In the genomic region with DNA sequence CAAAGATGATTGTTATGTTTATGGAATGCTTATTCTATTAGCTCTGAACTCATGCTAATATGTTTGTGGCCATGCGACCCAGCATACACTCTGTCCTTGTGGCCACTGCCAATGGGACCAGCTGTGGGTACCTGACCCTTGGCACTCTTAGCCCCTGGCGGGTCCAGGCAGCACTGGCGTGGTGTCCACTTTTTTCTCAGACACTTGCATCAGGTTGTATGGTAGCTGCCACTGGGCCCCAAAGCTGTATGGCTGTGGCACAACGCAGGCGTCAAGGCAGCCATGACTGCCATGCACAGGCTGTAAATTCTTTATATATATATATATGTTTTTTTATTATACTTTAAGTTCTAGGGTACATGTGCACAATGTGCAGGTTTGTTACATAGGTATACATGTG, we compare ENCODE assay signal across 21 cellular contexts. TPM values are rescaled to one million over a fixed set of nuclear protein-coding genes. Genes with fewer than 3 reads are reported as not detected.
DNase-seq lines count a peak whose midpoint lies in the region; ATAC-seq and TF ChIP-seq lines count a peak whose summit lies in the region.
"Had no signal": no experiment of that assay in that cellular context is flagged by ENCODE, and none has a peak within 500 bp of the region (broad histone marks: within the 10 kb centered on the region; RNA-seq: fewer than 3 reads in every experiment).

No MANE protein-coding gene starts in this region.

- no peak overlapping the region for H3K27ac Mint-ChIP-seq in natural killer cell treated with Interleukin-12 subunit alpha and Interleukin-12 subunit beta and Interleukin-15 and Interleukin-18, amount 100 ng/mL, for 72 hours
- H3K27ac Mint-ChIP-seq in natural killer cell, result no peak overlapping the region
- H3K27ac Mint-ChIP-seq: B cell; CD4-positive, alpha-beta memory T cell; CD4-positive, CD25-positive, alpha-beta regulatory T cell had no signal

- H3K4me3 Mint-ChIP-seq in natural killer cell treated with Interleukin-12 subunit alpha and Interleukin-12 subunit beta and Interleukin-15 and Interleukin-18, amount 100 ng/mL, for 72 hours, result no peak overlapping the region
- no peak overlapping the region for H3K4me3 Mint-ChIP-seq in natural killer cell
- H3K4me3 Mint-ChIP-seq: B cell; CD4-positive, alpha-beta memory T cell; CD4-positive, CD25-positive, alpha-beta regulatory T cell; CD8-positive, alpha-beta memory T cell had no signal

- no peaks in the 10 kb centered on the region for H4K20me1 ChIP-seq in osteoblast (ENCODE audit: insufficient read depth, low read length)
- H4K20me1 ChIP-seq: BLaER1 treated with 17β-estradiol and CSF1 and Interleukin-3, amounts not matched to agents 10 nM and 100 nM had no signal

- H3K79me2 ChIP-seq in osteoblast (ENCODE audit: insufficient read depth, low read length), result no peaks in the 10 kb centered on the region

- no peaks in the 10 kb centered on the region for H3K9me3 ChIP-seq in osteoblast (ENCODE audit: low read depth, low read length)

- H3K4me1 ChIP-seq in osteoblast (ENCODE audit: insufficient read depth, low read length), result no peaks in the 10 kb centered on the region

- H3K4me3 ChIP-seq in osteoblast (ENCODE audit: insufficient read depth, low read length), result no peak overlapping the region
- H3K4me3 ChIP-seq: A549; BLaER1 treated with 17β-estradiol and CSF1 and Interleukin-3, amounts not matched to agents 10 nM and 100 nM had no signal

- H3K27me3 ChIP-seq in osteoblast (ENCODE audit: insufficient read depth, low read length), result peaks cover 14% of the 10 kb centered on the region

- no peak for TF ChIP-seq CTCF in natural killer cell (IDR thresholded peaks at IDR 0.05)
- no peak for TF ChIP-seq CTCF in osteoblast (IDR thresholded peaks at IDR 0.05; ENCODE audit: extremely low read depth, low read depth, low read length)

- H2AFZ ChIP-seq in osteoblast (ENCODE audit: low read length), result no peak overlapping the region

- DNase-seq in natural killer cell treated with Interleukin-12 subunit alpha and Interleukin-12 subunit beta and Interleukin-15 and Interleukin-18, amount 100 ng/mL, for 72 hours (ENCODE audit: low spot score), result peak; percentile 22
- no peak for DNase-seq in natural killer cell
- peak; percentile 11 for DNase-seq in osteoblast (ENCODE audit: insufficient read length, low spot score, missing footprints)
- DNase-seq in NCI-H1694 treated with DMSO at 0.1 percent for 48 hours (lab: John Stamatoyannopoulos, UW), result no peak
- DNase-seq in kidney glomerular epithelial cell (lab: John Stamatoyannopoulos, UW), result no peak
- DNase-seq: AML-193; CD4-positive, alpha-beta memory T cell; CD4-positive, CD25-positive, alpha-beta regulatory T cell; CD8-positive, alpha-beta memory T cell; COR-L47; DMS 273 treated with DMSO at 0.1 percent for 48 hours; DMS153; DMS53; DMS79 treated with DMSO at 0.1 percent for 48 hours; GF-D8 had no signal

- H3K36me3 Mint-ChIP-seq in natural killer cell treated with Interleukin-12 subunit alpha and Interleukin-12 subunit beta and Interleukin-15 and Interleukin-18, amount 100 ng/mL, for 72 hours, result peaks cover 12% of the 10 kb centered on the region
- H3K36me3 Mint-ChIP-seq in natural killer cell, result peaks cover 13% of the 10 kb centered on the region
- H3K36me3 Mint-ChIP-seq: CD4-positive, CD25-positive, alpha-beta regulatory T cell had no signal

- no peak for ATAC-seq in natural killer cell treated with Interleukin-12 subunit alpha and Interleukin-12 subunit beta and Interleukin-15 and Interleukin-18, amount 100 ng/mL, for 72 hours
- no peak for ATAC-seq in natural killer cell
- ATAC-seq: A549 had no signal

- H3K36me3 ChIP-seq in osteoblast (ENCODE audit: insufficient read depth, low read length), result no peaks in the 10 kb centered on the region
- H3K36me3 ChIP-seq: BLaER1 treated with 17β-estradiol and CSF1 and Interleukin-3, amounts not matched to agents 10 nM and 100 nM had no signal

- H3K9me3 Mint-ChIP-seq in natural killer cell treated with Interleukin-12 subunit alpha and Interleukin-12 subunit beta and Interleukin-15 and Interleukin-18, amount 100 ng/mL, for 72 hours, result peaks cover 9% of the 10 kb centered on the region
- peaks cover 7 to 11% of the 10 kb centered on the region in 2 donors for H3K9me3 Mint-ChIP-seq in natural killer cell

- intact Hi-C loops in natural killer cell (cut with micrococcal nuclease), result no loop called here

- peaks cover 24 to 30% of the 10 kb centered on the region in 2 donors for H3K27me3 Mint-ChIP-seq in natural killer cell treated with Interleukin-12 subunit alpha and Interleukin-12 subunit beta and Interleukin-15 and Interleukin-18, amount 100 ng/mL, for 72 hours
- peaks cover 24% of the 10 kb centered on the region in 2 donors for H3K27me3 Mint-ChIP-seq in natural killer cell (ENCODE audit: low read depth in 2 of 2)

- H3K4me1 Mint-ChIP-seq in natural killer cell treated with Interleukin-12 subunit alpha and Interleukin-12 subunit beta and Interleukin-15 and Interleukin-18, amount 100 ng/mL, for 72 hours (ENCODE audit: low read depth in 2 of 2), result peaks cover 7 to 11% of the 10 kb centered on the region in 2 donors
- H3K4me1 Mint-ChIP-seq in natural killer cell, result peaks cover 7 to 12% of the 10 kb centered on the region in 2 donors

- H3K4me2 ChIP-seq in osteoblast (ENCODE audit: insufficient read depth, low read length), result no peak overlapping the region
- H3K4me2 ChIP-seq: A549; BLaER1 treated with 17β-estradiol and CSF1 and Interleukin-3, amounts not matched to agents 10 nM and 100 nM had no signal

- H3K27ac ChIP-seq in osteoblast (ENCODE audit: low read depth, low read length), result no peak overlapping the region
- H3K27ac ChIP-seq: 22Rv1; A549; BLaER1 treated with 17β-estradiol and CSF1 and Interleukin-3, amounts not matched to agents 10 nM and 100 nM; C4-2B had no signal

RNA-seq across cellular contexts. Expression of gene WNT9B, which starts 12.2 kb away (rescaled TPM):
- total RNA-seq in natural killer cell treated with Interleukin-12 subunit alpha and Interleukin-12 subunit beta and Interleukin-15 and Interleukin-18, amount 100 ng/mL, for 72 hours, result not detected
- not detected for total RNA-seq in natural killer cell
- 0.36 TPM in 1 of 2 replicates, not detected in the other for total RNA-seq in osteoblast
- total RNA-seq: A172; B cell; CD4-positive, alpha-beta memory T cell; CD4-positive, CD25-positive, alpha-beta regulatory T cell; CD8-positive, alpha-beta memory T cell had no signal

RNA-seq across cellular contexts. Expression of gene WNT3, which starts 20.7 kb away (rescaled TPM):
- under 1 TPM; 0.20 to 0.29 TPM for total RNA-seq in natural killer cell treated with Interleukin-12 subunit alpha and Interleukin-12 subunit beta and Interleukin-15 and Interleukin-18, amount 100 ng/mL, for 72 hours
- total RNA-seq in natural killer cell, result 1 to 10 TPM in 1 of 3 donors, under 1 TPM in 2; 0.07 to 1.4 (median 0.30) TPM
- total RNA-seq in osteoblast, result 0.88 and 1.1 TPM in 2 replicates
- total RNA-seq: CD4-positive, alpha-beta memory T cell; CD4-positive, CD25-positive, alpha-beta regulatory T cell; CD8-positive, alpha-beta memory T cell had no signal

Comparison
In these comparisons a context has a peak if more than half of its experiments do, and no peak if none do; other contexts are left out.
1. DNase-seq: peak in natural killer cell treated with Interleukin-12 subunit alpha and Interleukin-12 subunit beta and Interleukin-15 and Interleukin-18, amount 100 ng/mL, for 72 hours (single experiment) and osteoblast (single experiment); none in natural killer cell (single experiment), NCI-H1694 treated with DMSO at 0.1 percent for 48 hours (single experiment) and kidney glomerular epithelial cell (single experiment).